Comparison of ENCODE assay signal across 8 cellular contexts in genomic region chr1:228212966-228213844, GRCh38. TPM values are rescaled to one million over a fixed set of nuclear protein-coding genes. Genes with fewer than 3 reads are reported as not detected.
DNase-seq lines count a peak whose midpoint lies in the region; ATAC-seq and TF ChIP-seq lines count a peak whose summit lies in the region.

No MANE protein-coding gene starts in this region.

- H3K9me3 ChIP-seq in ES-I3 (ENCODE audit: control insufficient read depth, insufficient read depth, low read length) (no peaks in the 10 kb centered on the region), HCT116 (ENCODE audit: control insufficient read depth in 1 of 2, insufficient read depth in 1 of 2, low read depth in 1 of 2, low read length in 2 of 2) (no peaks in the 10 kb centered on the region), MM.1S (replicated peaks; ENCODE audit: insufficient read depth, low read length) (no peaks in the 10 kb centered on the region), SK-N-MC (ENCODE audit: low read depth, low read length) (no peaks in the 10 kb centered on the region), cardiac muscle cell (ENCODE audit: low read depth) (no peaks in the 10 kb centered on the region), transverse colon (no peaks in the 10 kb centered on the region)

- H3K36me3 Mint-ChIP-seq in activated naive CD4-positive, alpha-beta T cell treated with anti-CD3 and anti-CD28 coated beads, Interleukin-2, amount 50 U/mL, for 24 hours, result peaks cover 1% of the 10 kb centered on the region

- H2AFZ ChIP-seq in HCT116 (ENCODE audit: low read depth, low read length, poor library complexity, severe bottlenecking), result no peak overlapping the region
- peak overlapping the region; percentile 69 for H2AFZ ChIP-seq in MM.1S (ENCODE audit: low read length)

- H3K9me2 ChIP-seq in HCT116 (ENCODE audit: insufficient read depth) (no peaks in the 10 kb centered on the region), MM.1S (replicated peaks; ENCODE audit: insufficient read depth, low read length) (no peaks in the 10 kb centered on the region)

- no peaks in the 10 kb centered on the region for H3F3A ChIP-seq in MM.1S (ENCODE audit: insufficient read depth, low read length)

- peak; percentile 87 for ATAC-seq in HCT116

- H4K20me1 ChIP-seq in HCT116 (ENCODE audit: insufficient read depth), result no peaks in the 10 kb centered on the region
- no peaks in the 10 kb centered on the region for H4K20me1 ChIP-seq in MM.1S (ENCODE audit: insufficient read depth, low read length)

- peak in 2 of 3 experiments; percentile 45 to 58; a peak in 5 of 6 replicates for TF ChIP-seq CTCF in HCT116 (IDR thresholded peaks at IDR 0.05 in 2 of 3, conservative IDR thresholded peaks at IDR 0.05 in 1 of 3; ENCODE audit: borderline replicate concordance in 1 of 3, insufficient read depth in 1 of 3, low read depth in 2 of 3, low read length in 2 of 3)
- peak; percentile 60 for TF ChIP-seq CTCF in MM.1S (IDR thresholded peaks at IDR 0.05; ENCODE audit: low read length)
- peak; percentile 57 for TF ChIP-seq CTCF in cardiac muscle cell (IDR thresholded peaks at IDR 0.05; ENCODE audit: low read depth, low read length)
- TF ChIP-seq CTCF in transverse colon (IDR thresholded peaks at IDR 0.05), result peak; percentile 39 to 61 (median 50)

- no peak for TF ChIP-seq POLR2A in HCT116 (IDR thresholded peaks at IDR 0.05; ENCODE audit: borderline replicate concordance, extremely low read depth, insufficient read depth, insufficient read length)
- TF ChIP-seq POLR2A in transverse colon (IDR thresholded peaks at IDR 0.05), result no peak

- H3K27me3 ChIP-seq in HCT116 (ENCODE audit: insufficient read depth, low read length) (no peaks in the 10 kb centered on the region), MM.1S (replicated peaks; ENCODE audit: insufficient read depth, low read length) (peaks cover 11% of the 10 kb centered on the region; the same call in 1 of the 2 replicates), cardiac muscle cell (no peaks in the 10 kb centered on the region), transverse colon (peaks cover 6% of the 10 kb centered on the region)

- H3K4me1 ChIP-seq in ES-I3 (ENCODE audit: insufficient read depth, low read length) (no peaks in the 10 kb centered on the region), HCT116 (ENCODE audit: control insufficient read depth in 1 of 2, insufficient read depth in 2 of 2, low read length in 2 of 2) (peaks cover 20 to 35% of the 10 kb centered on the region in 2 experiments), MM.1S (ENCODE audit: low read length) (peaks cover 5% of the 10 kb centered on the region), cardiac muscle cell (ENCODE audit: low read depth) (peaks cover 32% of the 10 kb centered on the region), transverse colon (peaks cover 0 to 15% (median 11%) of the 10 kb centered on the region in 4 donors)

- H3K27ac ChIP-seq in HCT116 (ENCODE audit: low read depth, low read length), result peak overlapping the region; percentile 54; the same call in 1 of the 2 replicates
- H3K27ac ChIP-seq in MM.1S (ENCODE audit: low read length), result no peak overlapping the region
- 0 out of 2 replicates have a peak overlapping the region, but pooled peaks have one; percentile 54 for H3K27ac ChIP-seq in SK-N-MC
- H3K27ac ChIP-seq in cardiac muscle cell, result peak overlapping the region; percentile 76
- peak overlapping the region; percentile 15 to 44 (median 34) for H3K27ac ChIP-seq in transverse colon

- H3K4me3 ChIP-seq in HCT116 (replicated peaks in 1 of 2; ENCODE audit: low read depth in 1 of 2, low read length in 2 of 2) (peak overlapping the region; percentile 48 to 57), MM.1S (ENCODE audit: low read length) (peak overlapping the region; percentile 52), SK-N-MC (peak overlapping the region; percentile 93), cardiac muscle cell (peak overlapping the region; percentile 30), transverse colon (peak overlapping the region; percentile 3 to 55 (median 30))

- H3K36me3 ChIP-seq in ES-I3 (ENCODE audit: insufficient read depth, low read length), result peaks cover 3% of the 10 kb centered on the region
- H3K36me3 ChIP-seq in HCT116 (ENCODE audit: control insufficient read depth in 1 of 2, insufficient read depth in 2 of 2, low read length in 2 of 2), result no peaks in the 10 kb centered on the region; a peak in 1 of 4 replicates
- no peaks in the 10 kb centered on the region for H3K36me3 ChIP-seq in MM.1S (replicated peaks; ENCODE audit: insufficient read depth, low read length)
- H3K36me3 ChIP-seq in SK-N-MC (ENCODE audit: insufficient read depth, low read length), result no peaks in the 10 kb centered on the region; the same call in 1 of the 2 replicates
- peaks cover 34% of the 10 kb centered on the region for H3K36me3 ChIP-seq in cardiac muscle cell
- H3K36me3 ChIP-seq in transverse colon, result no peaks in the 10 kb centered on the region

- H3K27ac Mint-ChIP-seq in activated naive CD4-positive, alpha-beta T cell treated with anti-CD3 and anti-CD28 coated beads, Interleukin-2, amount 50 U/mL, for 24 hours, result no peak overlapping the region

- H3K9ac ChIP-seq in ES-I3 (ENCODE audit: low read depth, low read length), result peak overlapping the region; percentile 72
- peak overlapping the region; percentile 57 for H3K9ac ChIP-seq in HCT116 (ENCODE audit: low read length)
- H3K9ac ChIP-seq in MM.1S (ENCODE audit: low read length), result no peak overlapping the region
- peak overlapping the region; percentile 63 for H3K9ac ChIP-seq in SK-N-MC (ENCODE audit: insufficient read length)

- no peaks in the 10 kb centered on the region for H3K27me3 Mint-ChIP-seq in activated naive CD4-positive, alpha-beta T cell treated with anti-CD3 and anti-CD28 coated beads, Interleukin-2, amount 50 U/mL, for 24 hours

- BruUV-seq in HCT116 (replicated peaks; lab: Mats Ljungman, UMichigan), result no TSS peak

- H3K9me3 Mint-ChIP-seq in activated naive CD4-positive, alpha-beta T cell treated with anti-CD3 and anti-CD28 coated beads, Interleukin-2, amount 50 U/mL, for 24 hours, result no peaks in the 10 kb centered on the region

- in situ Hi-C loops in transverse colon (cut with MboI; ENCODE audit: low pct_ligation_motif_present in 1 of 4, low pct_unique_long_range_greater_than_20kb in 1 of 4, low sequenced_read_pairs in 3 of 4), result no loop called here

- CTCF ChIA-PET in HCT116 (lab: Charles Lee), result interaction anchor here (0.5 to 1.2 kb wide), 12 partner anchors 10 to 227 kb away, joined by 3 to 5 read pairs (median 3); partner anchors contain the start of gene IBA57

- no peaks in the 10 kb centered on the region for H3K79me2 ChIP-seq in HCT116 (ENCODE audit: insufficient read depth, low read length)
- H3K79me2 ChIP-seq in MM.1S (ENCODE audit: low read length), result no peaks in the 10 kb centered on the region

- TF ChIP-seq EP300 in transverse colon (IDR thresholded peaks at IDR 0.05; ENCODE audit: low read depth), result no peak

- peak overlapping the region; percentile 89 for H3K4me3 Mint-ChIP-seq in activated naive CD4-positive, alpha-beta T cell treated with anti-CD3 and anti-CD28 coated beads, Interleukin-2, amount 50 U/mL, for 24 hours

- H3K4me2 ChIP-seq in HCT116 (ENCODE audit: low read length), result peak overlapping the region; percentile 88
- peak overlapping the region; percentile 84 for H3K4me2 ChIP-seq in MM.1S (ENCODE audit: low read depth, low read length)

- POLR2A ChIA-PET in HCT116 (lab: Charles Lee), result interaction anchor here (0.9 kb wide), 1 partner anchor 10 kb away, joined by 4 read pairs; no protein-coding TSS in a partner anchor

- WGBS in transverse colon (ENCODE audit: low coverage in 1 of 2), 2 donors, result 0 to 1% methylated on average over 4 to 25 of the region's 67 CpGs

- H3K4me1 Mint-ChIP-seq in activated naive CD4-positive, alpha-beta T cell treated with anti-CD3 and anti-CD28 coated beads, Interleukin-2, amount 50 U/mL, for 24 hours, result peaks cover 3% of the 10 kb centered on the region

- intact Hi-C loops in HCT116 (cut with micrococcal nuclease), result loop anchor here (5.0 kb wide), 1 partner anchor 244 kb away; a partner anchor contains a TSS
- intact Hi-C loops in transverse colon (cut with DNase I; ENCODE audit: low total_unique reads), result no loop called here

- RAD21 ChIA-PET in HCT116 (lab: Charles Lee; ENCODE audit: low non-redundant PET in 1 of 2, low total read pairs in 2 of 2, uncharacterized antibody in 2 of 2, unreplicated experiment in 2 of 2), result no interaction called here

- peak; percentile 65 for DNase-seq in HCT116 (ENCODE audit: low read depth, low spot score)
- DNase-seq in MM.1S, result peak; percentile 91
- peak; percentile 66 for DNase-seq in SK-N-MC (ENCODE audit: low read depth, low spot score)
- peak; percentile 84 to 94 for DNase-seq in cardiac muscle cell (ENCODE audit: low read depth in 1 of 2, low spot score in 1 of 2)
- DNase-seq in pons (ENCODE audit: low spot score), result peak; percentile 4
- DNase-seq in transverse colon, result peak; percentile 91

- TF ChIP-seq RAD21 in HCT116 (IDR thresholded peaks at IDR 0.05; ENCODE audit: low read depth), result no peak; the same call in 1 of the 2 replicates

TF ChIP-seq in HCT116, 20 proteins besides CTCF, POLR2A, EP300 and RAD21:
- TF ChIP-seq YY1 (IDR thresholded peaks at IDR 0.05; ENCODE audit: extremely low read depth, insufficient replicate concordance, low read depth, low read length), result peak; percentile 2
- peak; percentile 95 for TF ChIP-seq MAX (IDR thresholded peaks at IDR 0.05)
- no peak for TF ChIP-seq JUND (IDR thresholded peaks at IDR 0.05)
- peak; percentile 57; the same call in 1 of the 2 replicates for TF ChIP-seq POLR2AphosphoS5 (IDR thresholded peaks at IDR 0.05; ENCODE audit: low read depth, low read length)

RNA-seq across cellular contexts. Expression of gene OBSCN, which starts 5.4 kb away (rescaled TPM):
- total RNA-seq in HCT116 (2021; ENCODE audit: unreplicated experiment), result 16.6 TPM
- 10.3 and 10.5 TPM in 2 replicates for polyA plus RNA-seq in HCT116 (2012)
- total RNA-seq in cardiac muscle cell, result 191 and 390 TPM in 2 replicates
- polyA plus RNA-seq in cardiac muscle cell, result 87.1 and 121 TPM in 2 replicates
- total RNA-seq in transverse colon, result 10 to 100 TPM; 11.9 to 21.7 (median 15.8) TPM

RNA-seq across cellular contexts. Expression of gene IBA57, which starts 47.6 kb away (rescaled TPM):
- total RNA-seq in HCT116 (2021; ENCODE audit: unreplicated experiment), result 11.6 TPM
- polyA plus RNA-seq in HCT116 (2012), result 6.6 and 8.7 TPM in 2 replicates
- total RNA-seq in cardiac muscle cell, result 4.8 and 5.1 TPM in 2 replicates
- 6.4 and 8.3 TPM in 2 replicates for polyA plus RNA-seq in cardiac muscle cell
- 10 to 100 TPM in 3 of 4 donors, 1 to 10 TPM in 1; 7.5 to 13.5 (median 10.4) TPM for total RNA-seq in transverse colon

Comparison
In these comparisons a context has a peak if more than half of its experiments do, and no peak if none do; other contexts are left out.
1. DNase-seq: peak in every context shown above with its lines; median percentile 91 in MM.1S; 91 in transverse colon; 89 in cardiac muscle cell; 66 in SK-N-MC; 65 in HCT116; 4 in pons.
2. H3K4me3 ChIP-seq: peak in every context shown above with its lines; median percentile 93 in SK-N-MC; 52 in HCT116; 52 in MM.1S; 30 in cardiac muscle cell; 30 in transverse colon.